ENCODE assay signal across 20 cellular contexts in the genomic region with DNA sequence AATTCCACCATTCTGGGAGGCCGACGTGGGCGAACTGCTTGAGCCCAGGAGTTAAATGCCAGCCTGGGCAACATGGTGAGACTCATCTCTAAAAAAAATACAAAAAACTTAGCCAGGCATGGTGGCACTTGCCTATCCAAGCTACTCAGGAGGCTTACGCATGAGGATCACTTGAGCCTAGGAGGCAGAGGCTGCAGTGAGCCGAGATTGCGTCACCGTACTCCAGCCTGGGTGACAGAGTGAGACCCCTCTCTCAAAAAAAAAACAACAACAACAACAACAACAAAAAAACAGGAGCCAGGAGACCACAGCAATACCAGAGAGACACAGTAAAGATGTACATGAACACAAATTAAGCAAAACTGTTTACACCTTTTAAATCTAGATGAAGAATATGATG. TPM values are rescaled to one million over a fixed set of nuclear protein-coding genes. Genes with fewer than 3 reads are reported as not detected.
DNase-seq lines count a peak whose midpoint lies in the region; ATAC-seq, FAIRE-seq and TF ChIP-seq lines count a peak whose summit lies in the region.
"Had no signal": no experiment of that assay in that cellular context is flagged by ENCODE, and none has a peak within 500 bp of the region (broad histone marks: within the 10 kb centered on the region; RNA-seq: fewer than 3 reads in every experiment).

No MANE protein-coding gene starts in this region.

- no peak for ATAC-seq in memory B cell (ENCODE audit: low read depth)
- no peak for ATAC-seq in stimulated activated naive B cell treated with anti-CD40 and anti-IgM and Interleukin-4, amounts not matched to agents 10 μg/mL and 1 μg/mL and 100 μg/mL, for 72 hours (replicated peaks)
- ATAC-seq in GM18519 (IDR thresholded peaks at IDR 0.05; ENCODE audit: low FRiP score, unreplicated experiment): no peak
- ATAC-seq in body of pancreas: no peak
- ATAC-seq: CD8-positive, alpha-beta T cell; GM12878; HCT116 had no signal

- H3K9me3 Mint-ChIP-seq in memory B cell: no peaks in the 10 kb centered on the region
- peaks cover 0 to 4% of the 10 kb centered on the region in 2 donors for H3K9me3 Mint-ChIP-seq in stimulated activated naive B cell treated with anti-CD40 and anti-IgM and Interleukin-4, amounts not matched to agents 10 μg/mL and 1 μg/mL and 100 μg/mL, for 72 hours
- no peaks in the 10 kb centered on the region for H3K9me3 Mint-ChIP-seq in activated T-helper 1 cell treated with anti-CD3 and anti-CD28 coated beads, Interleukin-12 subunit alpha, Interleukin-12 subunit beta, Interleukin-2, Interleukin-4 antibody, amounts not matched to agents 30 ng/mL and 10 ng/mL and 1 ng/mL, durations not matched to agents 14 hours and 24 hours and 36 hours
- H3K9me3 Mint-ChIP-seq: HFFc6 had no signal

- peaks cover 52% of the 10 kb centered on the region for H3K4me1 Mint-ChIP-seq in memory B cell
- peaks cover 30 to 70% of the 10 kb centered on the region in 2 donors for H3K4me1 Mint-ChIP-seq in stimulated activated naive B cell treated with anti-CD40 and anti-IgM and Interleukin-4, amounts not matched to agents 10 μg/mL and 1 μg/mL and 100 μg/mL, for 72 hours
- peaks cover 30% of the 10 kb centered on the region for H3K4me1 Mint-ChIP-seq in activated T-helper 1 cell treated with anti-CD3 and anti-CD28 coated beads, Interleukin-12 subunit alpha, Interleukin-12 subunit beta, Interleukin-2, Interleukin-4 antibody, amounts not matched to agents 30 ng/mL and 10 ng/mL and 1 ng/mL, durations not matched to agents 14 hours and 24 hours and 36 hours (ENCODE audit: low read depth)

- H3K36me3 ChIP-seq in body of pancreas (replicated peaks in 1 of 2; ENCODE audit: insufficient read depth in 1 of 2, low read depth in 2 of 2): no peaks in the 10 kb centered on the region

- no peak for TF ChIP-seq CTCF in body of pancreas (IDR thresholded peaks at IDR 0.05)

- 95 to 98% methylated on average over 7 of the region's 7 CpGs for WGBS in body of pancreas, 2 donors

- no peak overlapping the region for H3K4me3 ChIP-seq in body of pancreas
- H3K4me3 ChIP-seq: BLaER1 treated with 17β-estradiol and CSF1 and Interleukin-3, amounts not matched to agents 10 nM and 100 nM; GM12878; GM23248 had no signal

- H3K4me1 ChIP-seq in body of pancreas: peaks cover 12% of the 10 kb centered on the region
- H3K4me1 ChIP-seq: BLaER1 treated with 17β-estradiol and CSF1 and Interleukin-3, amounts not matched to agents 10 nM and 100 nM had no signal

- TF ChIP-seq EP300 in Ishikawa (IDR thresholded peaks at IDR 0.05; ENCODE audit: borderline replicate concordance): no peak

- no peak for TF ChIP-seq POLR2A in GM12891 (IDR thresholded peaks at IDR 0.05; ENCODE audit: low read depth, low read length)
- no peak for TF ChIP-seq POLR2A in body of pancreas (IDR thresholded peaks at IDR 0.05)

- H3K27ac Mint-ChIP-seq in memory B cell: peak overlapping the region; percentile 60
- H3K27ac Mint-ChIP-seq in stimulated activated naive B cell treated with anti-CD40 and anti-IgM and Interleukin-4, amounts not matched to agents 10 μg/mL and 1 μg/mL and 100 μg/mL, for 72 hours: peak overlapping the region; percentile 80
- no peak overlapping the region for H3K27ac Mint-ChIP-seq in activated T-helper 1 cell treated with anti-CD3 and anti-CD28 coated beads, Interleukin-12 subunit alpha, Interleukin-12 subunit beta, Interleukin-2, Interleukin-4 antibody, amounts not matched to agents 30 ng/mL and 10 ng/mL and 1 ng/mL, durations not matched to agents 14 hours and 24 hours and 36 hours
- H3K27ac Mint-ChIP-seq: B cell; CD8-positive, alpha-beta T cell; HFFc6 had no signal

- no peak overlapping the region for H3K4me3 Mint-ChIP-seq in memory B cell
- H3K4me3 Mint-ChIP-seq in stimulated activated naive B cell treated with anti-CD40 and anti-IgM and Interleukin-4, amounts not matched to agents 10 μg/mL and 1 μg/mL and 100 μg/mL, for 72 hours: no peak overlapping the region
- no peak overlapping the region for H3K4me3 Mint-ChIP-seq in activated T-helper 1 cell treated with anti-CD3 and anti-CD28 coated beads, Interleukin-12 subunit alpha, Interleukin-12 subunit beta, Interleukin-2, Interleukin-4 antibody, amounts not matched to agents 30 ng/mL and 10 ng/mL and 1 ng/mL, durations not matched to agents 14 hours and 24 hours and 36 hours
- H3K4me3 Mint-ChIP-seq: B cell; CD8-positive, alpha-beta T cell; HFFc6 had no signal

- DNase-seq in GM12891 (ENCODE audit: insufficient read length, low spot score) (no peak), memory B cell (ENCODE audit: low spot score in 2 of 2) (no peak), body of pancreas (no peak)
- no peak for DNase-seq in stimulated activated naive B cell treated with anti-CD40 and anti-IgM and Interleukin-4, amounts not matched to agents 10 μg/mL and 1 μg/mL and 100 μg/mL, for 72 hours
- DNase-seq in activated T-helper 1 cell treated with anti-CD3 and anti-CD28 coated beads, Interleukin-12 subunit alpha, Interleukin-12 subunit beta, Interleukin-2, Interleukin-4 antibody, amounts not matched to agents 30 ng/mL and 10 ng/mL and 1 ng/mL, durations not matched to agents 14 hours and 24 hours and 36 hours (ENCODE audit: low spot score): no peak
- DNase-seq: Calu3; CD8-positive, alpha-beta T cell; DMS 273 treated with DMSO at 0.1 percent for 48 hours; DMS53; DND-41; EL; GM23248; HFFc6; KBM-7 had no signal

- H3K27me3 ChIP-seq in body of pancreas: no peaks in the 10 kb centered on the region
- H3K27me3 ChIP-seq: BLaER1 treated with 17β-estradiol and CSF1 and Interleukin-3, amounts not matched to agents 10 nM and 100 nM had no signal

- H3K27me3 Mint-ChIP-seq in memory B cell: no peaks in the 10 kb centered on the region
- no peaks in the 10 kb centered on the region for H3K27me3 Mint-ChIP-seq in stimulated activated naive B cell treated with anti-CD40 and anti-IgM and Interleukin-4, amounts not matched to agents 10 μg/mL and 1 μg/mL and 100 μg/mL, for 72 hours
- H3K27me3 Mint-ChIP-seq in activated T-helper 1 cell treated with anti-CD3 and anti-CD28 coated beads, Interleukin-12 subunit alpha, Interleukin-12 subunit beta, Interleukin-2, Interleukin-4 antibody, amounts not matched to agents 30 ng/mL and 10 ng/mL and 1 ng/mL, durations not matched to agents 14 hours and 24 hours and 36 hours (ENCODE audit: insufficient read depth): no peaks in the 10 kb centered on the region
- H3K27me3 Mint-ChIP-seq: B cell had no signal

- H3K36me3 Mint-ChIP-seq in memory B cell: peaks cover 41% of the 10 kb centered on the region
- H3K36me3 Mint-ChIP-seq in stimulated activated naive B cell treated with anti-CD40 and anti-IgM and Interleukin-4, amounts not matched to agents 10 μg/mL and 1 μg/mL and 100 μg/mL, for 72 hours: peaks cover 50 to 77% of the 10 kb centered on the region in 2 donors
- H3K36me3 Mint-ChIP-seq in activated T-helper 1 cell treated with anti-CD3 and anti-CD28 coated beads, Interleukin-12 subunit alpha, Interleukin-12 subunit beta, Interleukin-2, Interleukin-4 antibody, amounts not matched to agents 30 ng/mL and 10 ng/mL and 1 ng/mL, durations not matched to agents 14 hours and 24 hours and 36 hours (ENCODE audit: low read depth): peaks cover 24% of the 10 kb centered on the region

- intact Hi-C loops in activated T-helper 1 cell treated with anti-CD3 and anti-CD28 coated beads, Interleukin-12 subunit alpha, Interleukin-12 subunit beta, Interleukin-2, Interleukin-4 antibody, amounts not matched to agents 30 ng/mL and 10 ng/mL and 1 ng/mL, durations not matched to agents 14 hours and 24 hours and 36 hours (cut with micrococcal nuclease): no loop called here
- intact Hi-C loops in body of pancreas (cut with DNase I): no loop called here

- no peaks in the 10 kb centered on the region for H3K9me3 ChIP-seq in body of pancreas

- FAIRE-seq in GM12891 (lab: Jason Lieb, UNC): peak; percentile 9
- FAIRE-seq: GM12878 had no signal

- no peak overlapping the region for H3K27ac ChIP-seq in body of pancreas
- H3K27ac ChIP-seq: BLaER1 treated with 17β-estradiol and CSF1 and Interleukin-3, amounts not matched to agents 10 nM and 100 nM; GM23248 had no signal

- no peak for TF ChIP-seq RAD21 in Ishikawa (IDR thresholded peaks at IDR 0.05; ENCODE audit: low read depth)

TF ChIP-seq in GM12891, 5 proteins besides CTCF, POLR2A, EP300 and RAD21:
- TF ChIP-seq SPI1 (IDR thresholded peaks at IDR 0.05; ENCODE audit: low read depth, low read length): no peak

TF ChIP-seq in Ishikawa, 13 proteins besides CTCF, POLR2A, EP300 and RAD21:
- TF ChIP-seq CEBPB (IDR thresholded peaks at IDR 0.05): 0 out of 2 replicates have a peak, but pooled peaks have one; percentile 35
- TF ChIP-seq TAF1 (IDR thresholded peaks at IDR 0.05; ENCODE audit: low read depth): no peak

RNA-seq across cellular contexts. Expression of a gene that starts 52.9 kb away (rescaled TPM):
- polyA plus RNA-seq in GM12891 (2012; ENCODE audit: low read depth, missing spikeins): 29.3 TPM
- 106 and 112 TPM in 2 replicates for total RNA-seq in activated T-helper 1 cell treated with anti-CD3 and anti-CD28 coated beads, Interleukin-12 subunit alpha, Interleukin-12 subunit beta, Interleukin-2, Interleukin-4 antibody, amounts not matched to agents 30 ng/mL and 10 ng/mL and 1 ng/mL, durations not matched to agents 14 hours and 24 hours and 36 hours
- total RNA-seq in body of pancreas: 10 to 100 TPM; 31.9 to 48.1 TPM
